In genomic region chr14:92511472-92512247, GRCh38 we compare ENCODE assay signal across 9 cellular contexts. TPM values are rescaled to one million over a fixed set of nuclear protein-coding genes. Genes with fewer than 3 reads are reported as not detected.
DNase-seq lines count a peak whose midpoint lies in the region; ATAC-seq and TF ChIP-seq lines count a peak whose summit lies in the region.
"Had no signal": no experiment of that assay in that cellular context is flagged by ENCODE, and none has a peak within 500 bp of the region (broad histone marks: within the 10 kb centered on the region; RNA-seq: fewer than 3 reads in every experiment).

No MANE protein-coding gene starts in this region.

- intact Hi-C loops in mucosa of descending colon (cut with DNase I, micrococcal nuclease): no loop called here

- peak; percentile 60 for ATAC-seq in mucosa of descending colon
- no peak for ATAC-seq in stimulated activated memory B cell treated with anti-CD40 and anti-IgM and Interleukin-4, amounts not matched to agents 10 μg/mL and 1 μg/mL and 100 μg/mL, for 72 hours
- ATAC-seq: activated naive CD8-positive, alpha-beta T cell treated with anti-CD3 and anti-CD28 coated beads, Interleukin-2, amount 50 U/mL, for 24 hours had no signal

- H3K4me1 Mint-ChIP-seq in chondrocyte (ENCODE audit: low read depth): peaks cover 38% of the 10 kb centered on the region
- peaks cover 55% of the 10 kb centered on the region for H3K4me1 Mint-ChIP-seq in stimulated activated memory B cell treated with anti-CD40 and anti-IgM and Interleukin-4, amounts not matched to agents 10 μg/mL and 1 μg/mL and 100 μg/mL, for 72 hours

- H3K9ac ChIP-seq in HUES48 (ENCODE audit: low read depth, low read length): no peak overlapping the region

- DNase-seq in AG04450 (ENCODE audit: low read depth, low spot score) (peak; percentile 70), chondrocyte (ENCODE audit: low spot score) (no peak), mucosa of descending colon (peak in 2 of 3 donors; percentile 43 to 52), NCI-H1436 treated with DMSO at 0.1 percent for 48 hours (lab: John Stamatoyannopoulos, UW) (no peak)
- no peak for DNase-seq in effector CD4-positive, alpha-beta T cell
- DNase-seq in central memory CD4-positive, alpha-beta T cell: no peak
- DNase-seq: activated naive CD8-positive, alpha-beta T cell treated with anti-CD3 and anti-CD28 coated beads, Interleukin-2, amount 50 U/mL, for 24 hours had no signal

- POLR2A ChIA-PET in AG04450 (lab: Yijun Ruan, JAX): interaction anchor here (0.6 to 0.8 kb wide), 2 partner anchors 29 to 134 kb away, joined by 4 to 5 read pairs; no protein-coding TSS in a partner anchor

- peak overlapping the region; percentile 86 for H3K27ac ChIP-seq in AG04450 (ENCODE audit: low read depth, low read length)
- peak overlapping the region; percentile 80 for H3K27ac ChIP-seq in HUES48 (ENCODE audit: low read depth, low read length)

- H3K36me3 Mint-ChIP-seq in chondrocyte (ENCODE audit: low read depth): no peaks in the 10 kb centered on the region
- no peaks in the 10 kb centered on the region for H3K36me3 Mint-ChIP-seq in stimulated activated memory B cell treated with anti-CD40 and anti-IgM and Interleukin-4, amounts not matched to agents 10 μg/mL and 1 μg/mL and 100 μg/mL, for 72 hours

- H3K27me3 Mint-ChIP-seq in chondrocyte (ENCODE audit: low read depth): no peaks in the 10 kb centered on the region
- H3K27me3 Mint-ChIP-seq in stimulated activated memory B cell treated with anti-CD40 and anti-IgM and Interleukin-4, amounts not matched to agents 10 μg/mL and 1 μg/mL and 100 μg/mL, for 72 hours: no peaks in the 10 kb centered on the region
- H3K27me3 Mint-ChIP-seq: activated naive CD8-positive, alpha-beta T cell treated with anti-CD3 and anti-CD28 coated beads, Interleukin-2, amount 50 U/mL, for 24 hours had no signal

- H3K9me3 ChIP-seq in AG04450 (ENCODE audit: control insufficient read depth, insufficient read depth, low read length) (no peaks in the 10 kb centered on the region; the same call in 1 of the 2 replicates), HUES48 (ENCODE audit: control insufficient read depth, insufficient read depth, low read length) (no peaks in the 10 kb centered on the region), mucosa of descending colon (no peaks in the 10 kb centered on the region)

- CTCF ChIA-PET in AG04450 (lab: Charles Lee): no interaction called here

- no peaks in the 10 kb centered on the region for H3K4me1 ChIP-seq in HUES48 (ENCODE audit: control insufficient read depth, insufficient read depth, low read length)
- H3K4me1 ChIP-seq in mucosa of descending colon (ENCODE audit: low read depth): peaks cover 9% of the 10 kb centered on the region

- peak overlapping the region; percentile 97 for H3K27ac Mint-ChIP-seq in chondrocyte (ENCODE audit: unreplicated experiment)
- no peak overlapping the region for H3K27ac Mint-ChIP-seq in stimulated activated memory B cell treated with anti-CD40 and anti-IgM and Interleukin-4, amounts not matched to agents 10 μg/mL and 1 μg/mL and 100 μg/mL, for 72 hours

- H3K36me3 ChIP-seq in HUES48 (ENCODE audit: control insufficient read depth, insufficient read depth, low read length): no peaks in the 10 kb centered on the region
- H3K36me3 ChIP-seq in mucosa of descending colon (ENCODE audit: low read depth): no peaks in the 10 kb centered on the region

- no peaks in the 10 kb centered on the region for H3K27me3 ChIP-seq in AG04450 (ENCODE audit: control insufficient read depth, insufficient read depth, low read length)
- H3K27me3 ChIP-seq in HUES48 (ENCODE audit: control insufficient read depth, insufficient read depth, low read length): peaks cover 36% of the 10 kb centered on the region

- no peaks in the 10 kb centered on the region for H3K9me3 Mint-ChIP-seq in chondrocyte (ENCODE audit: low read depth)
- no peaks in the 10 kb centered on the region for H3K9me3 Mint-ChIP-seq in stimulated activated memory B cell treated with anti-CD40 and anti-IgM and Interleukin-4, amounts not matched to agents 10 μg/mL and 1 μg/mL and 100 μg/mL, for 72 hours
- H3K9me3 Mint-ChIP-seq: activated naive CD8-positive, alpha-beta T cell treated with anti-CD3 and anti-CD28 coated beads, Interleukin-2, amount 50 U/mL, for 24 hours had no signal

- no peak for TF ChIP-seq CTCF in AG04450 (IDR thresholded peaks at IDR 0.05; ENCODE audit: low read depth, low read length)
- TF ChIP-seq CTCF in chondrocyte (IDR thresholded peaks at IDR 0.05): no peak
- TF ChIP-seq CTCF in mucosa of descending colon (IDR thresholded peaks at IDR 0.05): no peak

- H3K4me3 Mint-ChIP-seq in chondrocyte (ENCODE audit: unreplicated experiment): no peak overlapping the region
- no peak overlapping the region for H3K4me3 Mint-ChIP-seq in stimulated activated memory B cell treated with anti-CD40 and anti-IgM and Interleukin-4, amounts not matched to agents 10 μg/mL and 1 μg/mL and 100 μg/mL, for 72 hours

- no peak overlapping the region for H3K4me3 ChIP-seq in AG04450 (ENCODE audit: low read depth, low read length)
- H3K4me3 ChIP-seq in HUES48 (ENCODE audit: low read depth, low read length): no peak overlapping the region
- H3K4me3 ChIP-seq in mucosa of descending colon: no peak overlapping the region

RNA-seq across cellular contexts. Expression of gene RIN3, which starts 1.9 kb away (rescaled TPM):
- polyA plus RNA-seq in AG04450 (2011; rRNA removed): 3.7 and 5.6 TPM in 2 replicates
- 8.5 and 9.0 TPM in 2 replicates for polyA minus RNA-seq in AG04450 (2011; rRNA and poly(A)+ RNA removed)
- total RNA-seq in chondrocyte (18.8 to 24.2 TPM (median 20.2 TPM) in 3 replicates), mucosa of descending colon (10 to 100 TPM; 26.2 to 51.0 (median 32.9) TPM)

Comparison
In these comparisons a context has a peak if more than half of its experiments do, and no peak if none do; other contexts are left out.
1. DNase-seq: peak in AG04450 (single experiment) and mucosa of descending colon (2 of 3); none in chondrocyte (single experiment), effector CD4-positive, alpha-beta T cell (single experiment), central memory CD4-positive, alpha-beta T cell (single experiment) and NCI-H1436 treated with DMSO at 0.1 percent for 48 hours (single experiment).